In the genomic region with DNA sequence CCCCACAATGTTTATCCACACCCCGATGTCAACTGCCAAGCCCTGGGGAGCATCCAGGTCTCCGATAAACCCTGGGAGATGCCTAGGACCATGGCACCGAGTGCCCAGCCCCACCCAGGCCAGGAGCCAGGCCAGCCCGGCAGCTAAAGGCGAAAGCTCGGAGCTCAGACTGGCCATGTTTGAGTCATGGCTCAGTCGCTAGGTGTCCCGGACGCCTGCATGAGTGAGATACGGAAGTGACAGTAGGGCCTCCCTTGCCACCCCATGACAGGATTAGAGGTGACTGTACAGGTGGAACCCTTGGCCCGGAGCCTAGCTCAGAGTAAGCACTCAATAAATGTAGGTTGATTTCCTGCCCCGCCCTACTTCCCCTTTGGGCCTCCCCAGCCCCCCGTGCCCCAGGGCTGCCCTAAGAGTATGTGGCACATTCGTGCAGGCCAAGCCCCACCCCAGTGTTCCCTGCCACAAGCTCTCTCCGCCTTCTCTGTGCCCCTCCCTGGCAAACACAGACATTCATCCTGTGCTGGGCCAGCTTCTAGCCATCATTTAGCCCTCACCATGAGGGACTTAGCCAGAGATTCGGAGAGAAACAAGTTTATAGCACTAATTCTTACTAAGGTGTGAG, we compare ENCODE assay signal across 8 cellular contexts. TPM values are rescaled to one million over a fixed set of nuclear protein-coding genes. Genes with fewer than 3 reads are reported as not detected.
DNase-seq lines count a peak whose midpoint lies in the region; ATAC-seq and TF ChIP-seq lines count a peak whose summit lies in the region.

No MANE protein-coding gene starts in this region.

- TF ChIP-seq POLR2A in GM19193 (IDR thresholded peaks at IDR 0.05; ENCODE audit: extremely low read depth, insufficient read depth, insufficient read length) = peak; percentile 77

- H3K9me3 ChIP-seq in Panc1 (ENCODE audit: control insufficient read depth, insufficient read depth, low read depth, low read length) = no peaks in the 10 kb centered on the region

- in situ Hi-C loops in Panc1 (cut with HindIII; ENCODE audit: low pct_unique_long_range_greater_than_20kb, low sequenced_read_pairs) = no loop called here

- no peaks in the 10 kb centered on the region for H3K27me3 ChIP-seq in Panc1 (ENCODE audit: control insufficient read depth, insufficient read depth, low read length)

- peak overlapping the region; percentile 11 to 69 (median 60) for H3K4me3 Mint-ChIP-seq in immature natural killer cell
- no peak overlapping the region for H3K4me3 Mint-ChIP-seq in HFFc6

- DNase-seq in Panc1 (ENCODE audit: low read depth, low spot score) (no peak), immature natural killer cell (peak; percentile 69 to 72 (median 72)), NCI-H1105 treated with DMSO at 0.1 percent for 48 hours (lab: John Stamatoyannopoulos, UW) (no peak), NCI-H82 treated with DMSO at 0.1 percent for 48 hours (lab: John Stamatoyannopoulos, UW; ENCODE audit: unreplicated experiment) (no peak), HFFc6 (no peak)
- DNase-seq in activated effector memory CD4-positive, alpha-beta T cell treated with anti-CD3 and anti-CD28 coated beads, Interleukin-2, amount 50 U/mL, for 16 hours = peak; percentile 93
- peak; percentile 56 to 82 for DNase-seq in stimulated activated CD8-positive, alpha-beta memory T cell treated with anti-CD3 and anti-CD28 coated beads, Interleukin-15, amount 100 ng/mL, for 4 hours (ENCODE audit: low read depth in 2 of 2)

- H3K4me3 ChIP-seq in Panc1 (ENCODE audit: low read depth in 2 of 2, low read length in 2 of 2) = peak overlapping the region in 1 of 2 experiments; percentile 1; a peak in 1 of 4 replicates

- H3K27ac Mint-ChIP-seq in immature natural killer cell (no peak overlapping the region), HFFc6 (no peak overlapping the region)

- H3K9me3 Mint-ChIP-seq in immature natural killer cell = no peaks in the 10 kb centered on the region
- no peaks in the 10 kb centered on the region for H3K9me3 Mint-ChIP-seq in HFFc6

- POLR2A ChIA-PET in Panc1 (lab: Charles Lee) = no interaction called here

- BruUV-seq in Panc1 (replicated peaks; lab: Mats Ljungman, UMichigan) = no TSS peak

- H3K4me1 ChIP-seq in Panc1 (ENCODE audit: control insufficient read depth, insufficient read depth, low read length) = peaks cover 11% of the 10 kb centered on the region

- no peak for TF ChIP-seq CTCF in Panc1 (IDR thresholded peaks at IDR 0.05)
- TF ChIP-seq CTCF in HFFc6 (IDR thresholded peaks at IDR 0.05) = no peak

- intact Hi-C loops in Panc1 (cut with micrococcal nuclease; ENCODE audit: unreplicated experiment) = no loop called here

- H3K4me1 Mint-ChIP-seq in immature natural killer cell = peaks cover 23 to 24% of the 10 kb centered on the region in 2 donors
- H3K4me1 Mint-ChIP-seq in HFFc6 (ENCODE audit: low read depth) = peaks cover 20% of the 10 kb centered on the region

- H3K36me3 Mint-ChIP-seq in immature natural killer cell = no peaks in the 10 kb centered on the region
- H3K36me3 Mint-ChIP-seq in HFFc6 (ENCODE audit: low read depth) = no peaks in the 10 kb centered on the region

- peaks cover 3% of the 10 kb centered on the region; the same call in 1 of the 2 replicates for H3K36me3 ChIP-seq in Panc1 (ENCODE audit: control insufficient read depth, insufficient read depth, low read length)

- ATAC-seq in Panc1 = peak; percentile 59

- H3K27me3 Mint-ChIP-seq in immature natural killer cell (ENCODE audit: low read depth in 3 of 3) = peaks cover 2 to 7% (median 5%) of the 10 kb centered on the region in 3 donors
- no peaks in the 10 kb centered on the region for H3K27me3 Mint-ChIP-seq in HFFc6 (ENCODE audit: insufficient read depth)

- CTCF ChIA-PET in Panc1 (lab: Charles Lee) = interaction anchor here (0.6 kb wide), 1 partner anchor 14 kb away, joined by 8 read pairs; no protein-coding TSS in a partner anchor

- H3K27ac ChIP-seq in Panc1 (ENCODE audit: low read length) = peak overlapping the region; percentile 54; the same call in 1 of the 2 replicates

RNA-seq across cellular contexts. Expression of a gene that starts 5.8 kb away (rescaled TPM):
- 165 TPM for total RNA-seq in Panc1 (2021; ENCODE audit: unreplicated experiment)
- polyA plus RNA-seq in Panc1 (2012; ENCODE audit: insufficient read length) = 231 TPM
- 100 to 1,000 TPM; 106 to 193 (median 107) TPM for polyA plus RNA-seq in immature natural killer cell
- total RNA-seq in HFFc6 (2021; fragmentation: NEBNext Ultra II Directional; extraction: Animal tissue kit (Norgen Biotek cat#: 25700)) = 1,000 to 10,000 TPM in 4 of 6 experiments, 100 to 1,000 TPM in 2; 973 to 1,332 (median 1,247) TPM

RNA-seq across cellular contexts. Expression of a gene that starts 41.2 kb away (rescaled TPM):
- total RNA-seq in Panc1 (2021; ENCODE audit: unreplicated experiment) = 75.8 TPM
- polyA plus RNA-seq in Panc1 (2012; ENCODE audit: insufficient read length) = 61.5 TPM
- polyA plus RNA-seq in immature natural killer cell = 100 to 1,000 TPM; 110 to 184 (median 126) TPM
- total RNA-seq in HFFc6 (2021; fragmentation: NEBNext Ultra II Directional; extraction: Animal tissue kit (Norgen Biotek cat#: 25700)) = 100 to 1,000 TPM in 3 of 6 experiments, 10 to 100 TPM in 3; 93.5 to 103 (median 100) TPM

Comparison
In these comparisons a context has a peak if more than half of its experiments do, and no peak if none do; other contexts are left out.
1. DNase-seq: peak in activated effector memory CD4-positive, alpha-beta T cell treated with anti-CD3 and anti-CD28 coated beads, Interleukin-2, amount 50 U/mL, for 16 hours (single experiment), immature natural killer cell (3 of 3) and stimulated activated CD8-positive, alpha-beta memory T cell treated with anti-CD3 and anti-CD28 coated beads, Interleukin-15, amount 100 ng/mL, for 4 hours (2 of 2); none in Panc1 (single experiment), NCI-H1105 treated with DMSO at 0.1 percent for 48 hours (single experiment), NCI-H82 treated with DMSO at 0.1 percent for 48 hours (single experiment) and HFFc6 (single experiment).